Comparison of ENCODE assay signal across 11 cellular contexts in the genomic region with DNA sequence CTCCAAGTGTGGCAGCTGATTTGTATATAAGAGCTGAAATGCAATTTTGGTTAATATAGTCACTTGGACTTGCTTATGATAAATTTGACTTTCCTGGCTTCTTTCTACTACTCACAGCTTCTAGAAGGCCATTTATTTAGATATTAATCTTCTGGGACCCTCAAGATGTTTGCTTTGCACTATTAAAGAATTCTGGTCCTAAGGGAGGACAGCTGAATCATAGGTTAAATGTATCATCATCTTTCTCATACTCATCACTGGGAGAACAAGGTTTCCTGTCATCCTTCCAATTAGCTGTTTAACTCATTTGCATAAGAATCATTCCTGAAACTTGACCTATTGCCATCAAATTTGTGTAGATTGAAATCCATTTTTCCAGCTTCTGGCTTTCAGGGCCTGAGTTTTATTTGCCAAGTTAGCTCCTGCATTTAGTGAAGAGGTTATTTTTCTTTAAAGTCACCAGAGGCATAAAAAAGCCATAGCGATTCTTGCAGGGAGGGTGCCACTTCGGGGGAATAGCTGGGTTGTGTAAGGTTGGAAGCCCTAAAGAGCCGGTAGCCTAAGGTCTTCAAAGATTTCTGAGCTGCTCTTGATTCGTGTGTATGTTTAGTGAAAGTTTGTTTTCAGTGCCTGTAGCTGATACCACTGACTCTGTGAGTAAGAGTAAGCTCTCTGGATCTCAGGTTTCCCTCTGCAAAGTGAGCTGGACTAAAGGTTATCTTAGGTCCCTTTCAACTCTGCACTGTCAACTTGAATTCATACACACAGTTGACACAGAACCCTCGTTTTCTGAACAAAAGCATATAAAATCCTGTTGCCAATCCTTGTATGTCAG. TPM values are rescaled to one million over a fixed set of nuclear protein-coding genes. Genes with fewer than 3 reads are reported as not detected.
A peak's percentile ranks its signal among the peaks of the same experiment; 100 is the strongest.
DNase-seq lines count a peak whose midpoint lies in the region; ATAC-seq and TF ChIP-seq lines count a peak whose summit lies in the region.
"Had no signal": no experiment of that assay in that cellular context is flagged by ENCODE, and none has a peak within 500 bp of the region (broad histone marks: within the 10 kb centered on the region; RNA-seq: fewer than 3 reads in every experiment).

No MANE protein-coding gene starts in this region.

- H3K27me3 ChIP-seq in heart left ventricle (no peaks in the 10 kb centered on the region), lower lobe of right lung (ENCODE audit: low read depth) (no peaks in the 10 kb centered on the region), upper lobe of left lung (no peaks in the 10 kb centered on the region)

- peaks cover 58% of the 10 kb centered on the region for H3K4me1 Mint-ChIP-seq in activated T-helper 2 cell treated with anti-CD3 and anti-CD28 coated beads, Interferon-gamma antibody, Interleukin-2, Interleukin-4, amounts not matched to agents 10 μg/mL and 5 μg/mL and 100 μg/mL, durations not matched to agents 14 hours and 24 hours and 36 hours (ENCODE audit: low read depth)

- no peak for DNase-seq in heart left ventricle
- DNase-seq in left cardiac atrium: no peak
- DNase-seq in activated T-helper 2 cell treated with anti-CD3 and anti-CD28 coated beads, Interferon-gamma antibody, Interleukin-2, Interleukin-4, amounts not matched to agents 10 μg/mL and 5 μg/mL and 100 μg/mL, durations not matched to agents 14 hours and 24 hours and 36 hours (ENCODE audit: low spot score): no peak
- no peak for DNase-seq in lower lobe of right lung
- DNase-seq in upper lobe of left lung: no peak
- DNase-seq in mucosa of gallbladder (ENCODE audit: low spot score): no peak
- DNase-seq in ureter (ENCODE audit: low spot score): no peak
- DNase-seq in DMS 273 (lab: John Stamatoyannopoulos, UW; ENCODE audit: unreplicated experiment): no peak
- DNase-seq: activated CD4-positive, alpha-beta T cell treated with anti-CD3 and anti-CD28 coated beads, Interleukin-2, amount 50 U/mL, for 48 hours; hypothalamus; stimulated activated CD4-positive, alpha-beta T cell treated with anti-CD3 and anti-CD28 coated beads, Interleukin-2, amount 100 ng/mL, for 48 hours had no signal

- no peak for TF ChIP-seq CTCF in heart left ventricle (IDR thresholded peaks at IDR 0.05)
- TF ChIP-seq CTCF in lower lobe of right lung (IDR thresholded peaks at IDR 0.05): no peak
- TF ChIP-seq CTCF in upper lobe of left lung (IDR thresholded peaks at IDR 0.05): no peak

- H3K27ac ChIP-seq in heart left ventricle (peak overlapping the region in 9 of 12 donors; percentile 11 to 99 (median 37)), lower lobe of right lung (peak overlapping the region; percentile 99), upper lobe of left lung (peak overlapping the region; percentile 97 to 100 (median 98))

- ATAC-seq in heart left ventricle (no peak), left cardiac atrium (no peak), lower lobe of right lung (no peak), upper lobe of left lung (ENCODE audit: low FRiP score in 2 of 2) (no peak)

- no peak for TF ChIP-seq EP300 in upper lobe of left lung (IDR thresholded peaks at IDR 0.05)

- no peak for TF ChIP-seq POLR2A in heart left ventricle (IDR thresholded peaks at IDR 0.05)
- no peak for TF ChIP-seq POLR2A in upper lobe of left lung (IDR thresholded peaks at IDR 0.05)

- H3K36me3 Mint-ChIP-seq in activated T-helper 2 cell treated with anti-CD3 and anti-CD28 coated beads, Interferon-gamma antibody, Interleukin-2, Interleukin-4, amounts not matched to agents 10 μg/mL and 5 μg/mL and 100 μg/mL, durations not matched to agents 14 hours and 24 hours and 36 hours (ENCODE audit: low read depth): peaks cover 81% of the 10 kb centered on the region

- no peaks in the 10 kb centered on the region for H3K9me3 ChIP-seq in heart left ventricle
- no peaks in the 10 kb centered on the region for H3K9me3 ChIP-seq in lower lobe of right lung
- peaks cover 0 to 6% (median 0%) of the 10 kb centered on the region in 4 donors for H3K9me3 ChIP-seq in upper lobe of left lung

- H3K4me1 ChIP-seq in heart left ventricle (peaks cover 0 to 80% (median 33%) of the 10 kb centered on the region in 12 donors), lower lobe of right lung (peaks cover 66% of the 10 kb centered on the region), upper lobe of left lung (peaks cover 47 to 76% (median 67%) of the 10 kb centered on the region in 4 donors)

- WGBS in heart left ventricle, 4 donors: 43 to 51% (median 48%) methylated on average over 5 of the region's 5 CpGs
- WGBS in upper lobe of left lung, 2 donors: 25 to 37% methylated on average over 5 of the region's 5 CpGs

- no peaks in the 10 kb centered on the region for H3K9me3 Mint-ChIP-seq in activated T-helper 2 cell treated with anti-CD3 and anti-CD28 coated beads, Interferon-gamma antibody, Interleukin-2, Interleukin-4, amounts not matched to agents 10 μg/mL and 5 μg/mL and 100 μg/mL, durations not matched to agents 14 hours and 24 hours and 36 hours

- H3K36me3 ChIP-seq in heart left ventricle (peaks cover 0 to 66% (median 36%) of the 10 kb centered on the region in 9 donors), lower lobe of right lung (peaks cover 59% of the 10 kb centered on the region), upper lobe of left lung (peaks cover 2 to 63% (median 24%) of the 10 kb centered on the region in 4 donors)

- intact Hi-C loops in heart left ventricle (cut with DNase I): no loop called here
- intact Hi-C loops in left cardiac atrium (cut with DNase I): no loop called here
- intact Hi-C loops in activated T-helper 2 cell treated with anti-CD3 and anti-CD28 coated beads, Interferon-gamma antibody, Interleukin-2, Interleukin-4, amounts not matched to agents 10 μg/mL and 5 μg/mL and 100 μg/mL, durations not matched to agents 14 hours and 24 hours and 36 hours (cut with micrococcal nuclease): loop anchor here (5.0 to 10.0 kb wide), 5 partner anchors 209 to 1897 kb away; no protein-coding TSS in a partner anchor
- intact Hi-C loops in lower lobe of right lung (cut with DNase I): no loop called here

- H3K4me3 Mint-ChIP-seq in activated T-helper 2 cell treated with anti-CD3 and anti-CD28 coated beads, Interferon-gamma antibody, Interleukin-2, Interleukin-4, amounts not matched to agents 10 μg/mL and 5 μg/mL and 100 μg/mL, durations not matched to agents 14 hours and 24 hours and 36 hours (ENCODE audit: low read depth): peak overlapping the region; percentile 82

- H3K4me3 ChIP-seq in heart left ventricle (peak overlapping the region in 9 of 12 donors; percentile 77 to 97 (median 91)), lower lobe of right lung (peak overlapping the region; percentile 76), upper lobe of left lung (peak overlapping the region in 3 of 4 donors; percentile 73 to 96 (median 84))

- H3K27ac Mint-ChIP-seq in activated T-helper 2 cell treated with anti-CD3 and anti-CD28 coated beads, Interferon-gamma antibody, Interleukin-2, Interleukin-4, amounts not matched to agents 10 μg/mL and 5 μg/mL and 100 μg/mL, durations not matched to agents 14 hours and 24 hours and 36 hours: peak overlapping the region; percentile 36

- no peaks in the 10 kb centered on the region for H3K27me3 Mint-ChIP-seq in activated T-helper 2 cell treated with anti-CD3 and anti-CD28 coated beads, Interferon-gamma antibody, Interleukin-2, Interleukin-4, amounts not matched to agents 10 μg/mL and 5 μg/mL and 100 μg/mL, durations not matched to agents 14 hours and 24 hours and 36 hours (ENCODE audit: low read depth)

RNA-seq across cellular contexts. Expression of gene MAP3K8, which starts 4.2 kb away (rescaled TPM):
- total RNA-seq in heart left ventricle (10 to 100 TPM in 3 of 9 donors, 1 to 10 TPM in 6; 4.2 to 39.0 (median 5.8) TPM), left cardiac atrium (10 to 100 TPM; 13.1 to 25.2 TPM), lower lobe of right lung (34.0 TPM), upper lobe of left lung (10 to 100 TPM; 32.5 to 71.2 (median 42.8) TPM), mucosa of gallbladder (17.5 TPM), ureter (42.8 TPM)
- polyA plus RNA-seq in heart left ventricle: 1 to 10 TPM; 3.6 to 6.0 TPM
- total RNA-seq in activated T-helper 2 cell treated with anti-CD3 and anti-CD28 coated beads, Interferon-gamma antibody, Interleukin-2, Interleukin-4, amounts not matched to agents 10 μg/mL and 5 μg/mL and 100 μg/mL, durations not matched to agents 14 hours and 24 hours and 36 hours: 33.5 and 37.1 TPM in 2 replicates

Comparison
In these comparisons a context has a peak if more than half of its experiments do, and no peak if none do; other contexts are left out.
1. H3K27ac ChIP-seq: peak in every context shown above with its lines; median percentile 99 in lower lobe of right lung; 98 in upper lobe of left lung; 37 in heart left ventricle.